In genomic region chrX:72027024-72027913, GRCh38 we compare ENCODE assay signal across 23 cellular contexts.
DNase-seq lines count a peak whose midpoint lies in the region; ATAC-seq and TF ChIP-seq lines count a peak whose summit lies in the region.
"Had no signal": no experiment of that assay in that cellular context is flagged by ENCODE, and none has a peak within 500 bp of the region (broad histone marks: within the 10 kb centered on the region; RNA-seq: fewer than 3 reads in every experiment).

No MANE protein-coding gene starts in this region.

- H3K56ac ChIP-seq in H9 (ENCODE audit: insufficient read length, low read depth, low read length), result no peak overlapping the region

- no peaks in the 10 kb centered on the region for H3K79me1 ChIP-seq in H9 (ENCODE audit: insufficient read depth, low read depth, low read length, poor library complexity, severe bottlenecking)

- H2BK15ac ChIP-seq in H9 (ENCODE audit: low read depth, low read length), result no peak overlapping the region

- H3K4ac ChIP-seq in H9 (ENCODE audit: low read depth, low read length), result no peak overlapping the region

- no peak overlapping the region for H3T11ph ChIP-seq in H9 (ENCODE audit: low read length)

- peaks cover 2 to 3% of the 10 kb centered on the region in 2 experiments; a peak in 1 of 4 replicates for H3K4me1 Mint-ChIP-seq in H9
- peaks cover 28% of the 10 kb centered on the region for H3K4me1 Mint-ChIP-seq in type B pancreatic cell (ENCODE audit: unreplicated experiment)
- H3K4me1 Mint-ChIP-seq: B cell; memory B cell; stimulated activated naive B cell treated with anti-CD40 and anti-IgM and Interleukin-4, amounts not matched to agents 10 μg/mL and 1 μg/mL and 100 μg/mL, for 72 hours had no signal

- TF ChIP-seq CTCF in H9 (conservative IDR thresholded peaks at IDR 0.05) (no peak), coronary artery (IDR thresholded peaks at IDR 0.05) (no peak), type B pancreatic cell (conservative IDR thresholded peaks at IDR 0.05) (no peak)

- H2BK20ac ChIP-seq in H9 (ENCODE audit: low read depth, low read length, poor library complexity, severe bottlenecking), result no peak overlapping the region

- H3K4me1 ChIP-seq in H9 (ENCODE audit: insufficient read depth, low read length) (no peaks in the 10 kb centered on the region), muscle layer of colon (ENCODE audit: insufficient read depth, low read length) (peaks cover 38% of the 10 kb centered on the region)
- H3K4me1 ChIP-seq: neural progenitor cell had no signal

- no peaks in the 10 kb centered on the region for H3K79me2 ChIP-seq in H9 (ENCODE audit: insufficient read depth, low read length)
- H3K79me2 ChIP-seq: hepatocyte had no signal

- no peak overlapping the region for H2BK120ac ChIP-seq in H9 (ENCODE audit: low read depth, low read length, poor library complexity, severe bottlenecking)

- H3K4me3 Mint-ChIP-seq in H9 (peak overlapping the region in 1 of 2 experiments; percentile 28; a peak in 1 of 5 replicates), type B pancreatic cell (no peak overlapping the region)
- H3K4me3 Mint-ChIP-seq: activated naive CD8-positive, alpha-beta T cell; activated T-cell treated with anti-CD3 and anti-CD28 coated beads, Interleukin-2, amount 50 U/mL, for 4 hours; B cell; memory B cell; neural progenitor cell; stimulated activated naive B cell treated with anti-CD40 and anti-IgM and Interleukin-4, amounts not matched to agents 10 μg/mL and 1 μg/mL and 100 μg/mL, for 72 hours had no signal

- H3K9me3 ChIP-seq in H9 (ENCODE audit: control insufficient read depth, low read depth, low read length), result peaks cover 10% of the 10 kb centered on the region
- H3K9me3 ChIP-seq in muscle layer of colon (ENCODE audit: low read length), result no peaks in the 10 kb centered on the region
- H3K9me3 ChIP-seq: upper lobe of left lung had no signal

- no peak overlapping the region for H2BK5ac ChIP-seq in H9 (ENCODE audit: insufficient read length, low read length)

- H3K27ac Mint-ChIP-seq in H9 (no peak overlapping the region), type B pancreatic cell (no peak overlapping the region)
- H3K27ac Mint-ChIP-seq: activated naive CD8-positive, alpha-beta T cell; B cell; memory B cell; neural progenitor cell; stimulated activated naive B cell treated with anti-CD40 and anti-IgM and Interleukin-4, amounts not matched to agents 10 μg/mL and 1 μg/mL and 100 μg/mL, for 72 hours had no signal

- H4K20me1 ChIP-seq in H9 (ENCODE audit: control insufficient read depth, insufficient read depth, insufficient read length), result no peaks in the 10 kb centered on the region

- no peak overlapping the region for H3K18ac ChIP-seq in H9 (ENCODE audit: insufficient read length, low read depth, low read length)

- H2AK5ac ChIP-seq in H9 (ENCODE audit: insufficient read length, low read length), result no peak overlapping the region

- H3K4me3 ChIP-seq in coronary artery (peak overlapping the region; percentile 57), muscle layer of colon (ENCODE audit: low read depth in 1 of 2, low read length in 2 of 2) (peak overlapping the region; percentile 12 to 36)
- H3K4me3 ChIP-seq: hepatocyte, neural progenitor cell, upper lobe of left lung had no signal

- no peak overlapping the region for H4K5ac ChIP-seq in H9 (ENCODE audit: insufficient read length, low read depth, low read length)

- no CpG with 5 or more reads among the region's 14 CpGs for WGBS in H9 (ENCODE audit: extremely low coverage, insufficient read length, low lambda C conversion rate)

- H3K27ac ChIP-seq in H9 (ENCODE audit: insufficient read length, low read depth, low read length), result no peak overlapping the region
- peak overlapping the region in 1 of 2 donors; percentile 81 for H3K27ac ChIP-seq in coronary artery
- peak overlapping the region; percentile 35 for H3K27ac ChIP-seq in muscle layer of colon (ENCODE audit: low read depth, low read length)
- H3K27ac ChIP-seq: hepatocyte, neural progenitor cell, upper lobe of left lung had no signal

- H3K9ac ChIP-seq in H9 (ENCODE audit: extremely low read depth, insufficient read length, low read length), result no peak overlapping the region
- peak overlapping the region; percentile 19 for H3K9ac ChIP-seq in muscle layer of colon (ENCODE audit: low read length)
- H3K9ac ChIP-seq: neural progenitor cell had no signal

- H3K14ac ChIP-seq in H9 (ENCODE audit: insufficient read depth, low read length), result no peak overlapping the region

- no peaks in the 10 kb centered on the region for H3K36me3 ChIP-seq in muscle layer of colon (ENCODE audit: insufficient read depth, low read length)
- H3K36me3 ChIP-seq: neural progenitor cell, upper lobe of left lung had no signal

- H4K91ac ChIP-seq in H9 (ENCODE audit: insufficient read length, low read depth, low read length), result no peak overlapping the region

- no peak overlapping the region for H2BK12ac ChIP-seq in H9 (ENCODE audit: insufficient read length, low read depth, low read length)

- H2AFZ ChIP-seq in H9 (ENCODE audit: low read length), result no peak overlapping the region
- H2AFZ ChIP-seq: hepatocyte, neural progenitor cell had no signal

- H3K36me3 Mint-ChIP-seq in H9 (ENCODE audit: insufficient read depth in 1 of 3, low read depth in 3 of 3), result peaks cover 0 to 15% (median 9%) of the 10 kb centered on the region in 3 experiments; a peak in 6 of 7 replicates
- no peaks in the 10 kb centered on the region for H3K36me3 Mint-ChIP-seq in type B pancreatic cell
- H3K36me3 Mint-ChIP-seq: activated naive CD8-positive, alpha-beta T cell; memory B cell; stimulated activated naive B cell treated with anti-CD40 and anti-IgM and Interleukin-4, amounts not matched to agents 10 μg/mL and 1 μg/mL and 100 μg/mL, for 72 hours had no signal

- H3K27me3 ChIP-seq in H9 (ENCODE audit: insufficient read depth, low read length) (no peaks in the 10 kb centered on the region; the same call in 1 of the 2 replicates), muscle layer of colon (ENCODE audit: control insufficient read depth in 1 of 2, insufficient read depth in 2 of 2, low read length in 2 of 2) (peaks cover 4 to 15% of the 10 kb centered on the region in 2 donors)
- H3K27me3 ChIP-seq: hepatocyte, neural progenitor cell, upper lobe of left lung had no signal

- no peak overlapping the region for H4K8ac ChIP-seq in H9 (replicated peaks; ENCODE audit: insufficient read length, low read depth, low read length)

- H3K23ac ChIP-seq in H9 (ENCODE audit: insufficient read length, low read depth, low read length), result no peak overlapping the region

- no peaks in the 10 kb centered on the region for H3K27me3 Mint-ChIP-seq in H9 (ENCODE audit: low read depth)
- H3K27me3 Mint-ChIP-seq in type B pancreatic cell, result no peaks in the 10 kb centered on the region
- H3K27me3 Mint-ChIP-seq: B cell had no signal

- H3K9me3 Mint-ChIP-seq in H9 (peaks cover 67 to 77% of the 10 kb centered on the region in 2 experiments), type B pancreatic cell (no peaks in the 10 kb centered on the region)
- H3K9me3 Mint-ChIP-seq: activated T-cell treated with anti-CD3 and anti-CD28 coated beads, Interleukin-2, amount 50 U/mL, for 4 hours; memory B cell; stimulated activated naive B cell treated with anti-CD40 and anti-IgM and Interleukin-4, amounts not matched to agents 10 μg/mL and 1 μg/mL and 100 μg/mL, for 72 hours had no signal

- H3K4me2 ChIP-seq in H9 (ENCODE audit: insufficient read depth, insufficient read length, low read length), result no peak overlapping the region
- H3K4me2 ChIP-seq: hepatocyte, neural progenitor cell had no signal

- no peaks in the 10 kb centered on the region for H3K23me2 ChIP-seq in H9 (ENCODE audit: insufficient read length, low read depth, low read length, poor library complexity, severe bottlenecking)

- no peak for ATAC-seq in SK-N-SH treated with all-trans-retinoic acid at 6 μM for 48 hours
- no peak for ATAC-seq in GM19463 (IDR thresholded peaks at IDR 0.05; ENCODE audit: unreplicated experiment)
- ATAC-seq: HCT116 had no signal

- DNase-seq in H9, result peak; percentile 10
- DNase-seq in coronary artery (ENCODE audit: low spot score), result peak; percentile 68
- peak; percentile 24 for DNase-seq in type B pancreatic cell (ENCODE audit: extremely low spot score, unreplicated experiment)
- DNase-seq in NAMALWA (ENCODE audit: low spot score), result no peak
- DNase-seq: activated CD4-positive, alpha-beta T cell treated with anti-CD3 and anti-CD28 coated beads, Interleukin-2, amount 50 U/mL, for 48 hours; activated T-cell treated with anti-CD3 and anti-CD28 coated beads, Interleukin-2, amount 50 U/mL, for 4 hours; Calu3; KBM-7; NCI-H1092 treated with DMSO at 0.1 percent for 48 hours; NCI-H2107; NCI-H510A treated with DMSO at 0.1 percent for 48 hours; stimulated activated CD4-positive, alpha-beta T cell treated with anti-CD3 and anti-CD28 coated beads, Interleukin-15, amount 100 ng/mL, for 24 hours; stimulated activated naive B cell treated with anti-CD40 and anti-IgM and Interleukin-4, amounts not matched to agents 10 μg/mL and 1 μg/mL and 100 μg/mL, for 72 hours; upper lobe of left lung had no signal

TF ChIP-seq in SK-N-SH treated with all-trans-retinoic acid at 6 μM for 48 hours, 23 proteins besides CTCF, POLR2A, EP300 and RAD21 (continues in another document):
- TF ChIP-seq ARNTL (CRISPR knock-in tag; IDR thresholded peaks at IDR 0.05; ENCODE audit: borderline replicate concordance, low read depth) (no peak), GLIS3 (CRISPR knock-in tag; IDR thresholded peaks at IDR 0.05) (no peak), RARB (CRISPR knock-in tag; IDR thresholded peaks at IDR 0.05) (no peak), ZFP3 (CRISPR knock-in tag; IDR thresholded peaks at IDR 0.05) (no peak), ISL1 (CRISPR knock-in tag; IDR thresholded peaks at IDR 0.05) (no peak), OSR1 (CRISPR knock-in tag; IDR thresholded peaks at IDR 0.05) (no peak), SNAI2 (CRISPR knock-in tag; IDR thresholded peaks at IDR 0.05) (no peak), TCF4 (CRISPR knock-in tag; IDR thresholded peaks at IDR 0.05; ENCODE audit: borderline replicate concordance) (no peak), PPARA (CRISPR knock-in tag; IDR thresholded peaks at IDR 0.05; ENCODE audit: borderline replicate concordance) (no peak)
- TF ChIP-seq, protein P1, sequence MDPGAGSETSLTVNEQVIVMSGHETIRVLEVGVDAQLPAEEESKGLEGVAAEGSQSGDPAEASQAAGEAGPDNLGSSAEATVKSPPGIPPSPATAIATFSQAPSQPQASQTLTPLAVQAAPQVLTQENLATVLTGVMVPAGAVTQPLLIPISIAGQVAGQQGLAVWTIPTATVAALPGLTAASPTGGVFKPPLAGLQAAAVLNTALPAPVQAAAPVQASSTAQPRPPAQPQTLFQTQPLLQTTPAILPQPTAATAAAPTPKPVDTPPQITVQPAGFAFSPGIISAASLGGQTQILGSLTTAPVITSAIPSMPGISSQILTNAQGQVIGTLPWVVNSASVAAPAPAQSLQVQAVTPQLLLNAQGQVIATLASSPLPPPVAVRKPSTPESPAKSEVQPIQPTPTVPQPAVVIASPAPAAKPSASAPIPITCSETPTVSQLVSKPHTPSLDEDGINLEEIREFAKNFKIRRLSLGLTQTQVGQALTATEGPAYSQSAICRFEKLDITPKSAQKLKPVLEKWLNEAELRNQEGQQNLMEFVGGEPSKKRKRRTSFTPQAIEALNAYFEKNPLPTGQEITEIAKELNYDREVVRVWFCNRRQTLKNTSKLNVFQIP (CRISPR knock-in tag; IDR thresholded peaks at IDR 0.05; ENCODE audit: borderline replicate concordance, low read depth), result no peak
